In genomic region chr15:89203705-89204273, GRCh38 we compare ENCODE assay signal across 13 cellular contexts. TPM values are rescaled to one million over a fixed set of nuclear protein-coding genes. Genes with fewer than 3 reads are reported as not detected.
DNase-seq lines count a peak whose midpoint lies in the region; ATAC-seq and TF ChIP-seq lines count a peak whose summit lies in the region.
"Had no signal": no experiment of that assay in that cellular context is flagged by ENCODE, and none has a peak within 500 bp of the region (broad histone marks: within the 10 kb centered on the region; RNA-seq: fewer than 3 reads in every experiment).

No MANE protein-coding gene starts in this region.

- peaks cover 6% of the 10 kb centered on the region for H3K27me3 Mint-ChIP-seq in activated T-cell treated with anti-CD3 and anti-CD28 coated beads, Interleukin-2, amount 50 U/mL, for 72 hours (ENCODE audit: low read depth)

- peaks cover 0 to 18% (median 2%) of the 10 kb centered on the region in 4 donors for H3K36me3 ChIP-seq in sigmoid colon
- H3K36me3 ChIP-seq in left lung: peaks cover 0 to 30% of the 10 kb centered on the region in 2 donors
- H3K36me3 ChIP-seq: MG63 had no signal

- H3K27ac ChIP-seq in sigmoid colon (no peak overlapping the region), left lung (no peak overlapping the region)
- H3K27ac ChIP-seq: coronary artery, thoracic aorta had no signal

- DNase-seq in GDM1 (lab: John Stamatoyannopoulos, UW) (peak; percentile 15), sciatic nerve (ENCODE audit: low spot score) (peak; percentile 22), sigmoid colon (no peak), left lung (no peak), KBM-7 (no peak)
- DNase-seq in Jurkat, Clone E6-1 (ENCODE audit: low read depth, low spot score): peak; percentile 36
- peak; percentile 59 to 64 for DNase-seq in activated T-cell treated with anti-CD3 and anti-CD28 coated beads, Interleukin-2, amount 50 U/mL, for 72 hours
- DNase-seq: activated effector memory CD4-positive, alpha-beta T cell treated with Interleukin-2 at 50 U/mL for 16 hours; MG63; NCI-H2171 treated with DMSO at 0.1 percent for 48 hours had no signal

- intact Hi-C loops in sciatic nerve (cut with DNase I): no loop called here
- intact Hi-C loops in sigmoid colon (cut with DNase I): loop anchor here (10.0 kb wide), 1 partner anchor 231 kb away; no protein-coding TSS in a partner anchor
- intact Hi-C loops in left lung (cut with DNase I): loop anchor here in 1 of 2 donors (10.0 kb wide), 1 partner anchor 101 kb away; no protein-coding TSS in a partner anchor

- TF ChIP-seq EP300 in sigmoid colon (IDR thresholded peaks at IDR 0.05): no peak

- TF ChIP-seq POLR2A in sigmoid colon (IDR thresholded peaks at IDR 0.05): no peak

- peak overlapping the region; percentile 52 to 68 for H3K4me3 Mint-ChIP-seq in activated T-cell treated with anti-CD3 and anti-CD28 coated beads, Interleukin-2, amount 50 U/mL, for 72 hours

- H3K4me1 Mint-ChIP-seq in activated T-cell treated with anti-CD3 and anti-CD28 coated beads, Interleukin-2, amount 50 U/mL, for 72 hours (ENCODE audit: low read depth): peaks cover 66% of the 10 kb centered on the region

- TF ChIP-seq CTCF in sigmoid colon (IDR thresholded peaks at IDR 0.05) (no peak), left lung (IDR thresholded peaks at IDR 0.05) (no peak)

- H3K9me3 Mint-ChIP-seq in activated T-cell treated with anti-CD3 and anti-CD28 coated beads, Interleukin-2, amount 50 U/mL, for 72 hours: no peaks in the 10 kb centered on the region

- 37 to 55% methylated on average over 2 of the region's 2 CpGs for WGBS in sigmoid colon, 2 donors

- no peak overlapping the region for H3K4me3 ChIP-seq in Jurkat, Clone E6-1 (ENCODE audit: low read length)
- no peak overlapping the region for H3K4me3 ChIP-seq in sigmoid colon
- no peak overlapping the region for H3K4me3 ChIP-seq in left lung
- H3K4me3 ChIP-seq: coronary artery, MG63, thoracic aorta had no signal

- H3K27me3 ChIP-seq in sigmoid colon: no peaks in the 10 kb centered on the region
- no peaks in the 10 kb centered on the region for H3K27me3 ChIP-seq in left lung
- H3K27me3 ChIP-seq: MG63 had no signal

- H3K9me3 ChIP-seq in sigmoid colon: no peaks in the 10 kb centered on the region
- H3K9me3 ChIP-seq in left lung: no peaks in the 10 kb centered on the region
- H3K9me3 ChIP-seq: MG63, thoracic aorta had no signal

- H3K4me1 ChIP-seq in sigmoid colon (peaks cover 0 to 5% (median 4%) of the 10 kb centered on the region in 4 donors), left lung (peaks cover 0 to 9% of the 10 kb centered on the region in 2 donors)

- peak overlapping the region; percentile 12 for H3K27ac Mint-ChIP-seq in activated T-cell treated with anti-CD3 and anti-CD28 coated beads, Interleukin-2, amount 50 U/mL, for 72 hours

- peaks cover 1 to 5% of the 10 kb centered on the region in 2 donors for H3K36me3 Mint-ChIP-seq in activated T-cell treated with anti-CD3 and anti-CD28 coated beads, Interleukin-2, amount 50 U/mL, for 72 hours (ENCODE audit: insufficient read depth in 2 of 2)

- in situ Hi-C loops in KBM-7 (cut with MboI; ENCODE audit: low pct_unique_long_range_greater_than_20kb, low sequenced_read_pairs): no loop called here

- peak; percentile 90 for ATAC-seq in activated T-cell treated with anti-CD3 and anti-CD28 coated beads, Interleukin-2, amount 50 U/mL, for 72 hours (replicated peaks in 1 of 2)
- ATAC-seq in sciatic nerve (no peak), left lung (no peak)

RNA-seq across cellular contexts. Expression of gene RLBP1, which starts 17.6 kb away (rescaled TPM):
- not detected for polyA plus RNA-seq in Jurkat, Clone E6-1 (2012; ENCODE audit: insufficient read depth, insufficient read length)
- under 1 TPM in 1 of 2 donors, not detected in 1; 0.53 TPM for total RNA-seq in activated T-cell treated with anti-CD3 and anti-CD28 coated beads, Interleukin-2, amount 50 U/mL, for 72 hours
- not detected for total RNA-seq in sciatic nerve
- 1 to 10 TPM in 2 of 4 donors, under 1 TPM in 1, not detected in 1; 0.27 to 6.6 (median 1.8) TPM for total RNA-seq in sigmoid colon
- under 1 TPM in 1 of 3 donors, not detected in 2; 0.50 TPM for polyA plus RNA-seq in sigmoid colon
- not detected for total RNA-seq in left lung
- total RNA-seq: mucosa of gallbladder, thoracic aorta had no signal

RNA-seq across cellular contexts. Expression of gene FANCI, which starts 40.0 kb away (rescaled TPM):
- polyA plus RNA-seq in Jurkat, Clone E6-1 (2012; ENCODE audit: insufficient read depth, insufficient read length): 187 TPM
- total RNA-seq in activated T-cell treated with anti-CD3 and anti-CD28 coated beads, Interleukin-2, amount 50 U/mL, for 72 hours: 100 to 1,000 TPM; 179 to 195 TPM
- total RNA-seq in sciatic nerve (5.0 TPM), sigmoid colon (1 to 10 TPM; 2.0 to 5.2 (median 3.3) TPM), left lung (10 to 100 TPM; 19.8 to 23.7 TPM)
- polyA plus RNA-seq in sigmoid colon: 10 to 100 TPM in 1 of 3 donors, 1 to 10 TPM in 2; 2.3 to 16.0 (median 2.4) TPM

Comparison
In these comparisons a context has a peak if more than half of its experiments do, and no peak if none do; other contexts are left out.
1. DNase-seq: peak in GDM1 (single experiment), Jurkat, Clone E6-1 (single experiment), activated T-cell treated with anti-CD3 and anti-CD28 coated beads, Interleukin-2, amount 50 U/mL, for 72 hours (2 of 2) and sciatic nerve (single experiment); none in sigmoid colon (single experiment), left lung (0 of 2) and KBM-7 (single experiment).
2. ATAC-seq: peak in activated T-cell treated with anti-CD3 and anti-CD28 coated beads, Interleukin-2, amount 50 U/mL, for 72 hours (2 of 2); none in sciatic nerve (single experiment) and left lung (single experiment).
3. RNA of gene FANCI, which starts 40.0 kb away (total RNA-seq): 179 to 195 TPM in activated T-cell treated with anti-CD3 and anti-CD28 coated beads, Interleukin-2, amount 50 U/mL, for 72 hours; 19.8 to 23.7 TPM in left lung, 5.0 TPM in sciatic nerve (single experiment) and 2.0 to 5.2 TPM in sigmoid colon; every median in the first group is over 4 times any median in the second.